11 cellular contexts compared by ENCODE assay signal in the genomic region with DNA sequence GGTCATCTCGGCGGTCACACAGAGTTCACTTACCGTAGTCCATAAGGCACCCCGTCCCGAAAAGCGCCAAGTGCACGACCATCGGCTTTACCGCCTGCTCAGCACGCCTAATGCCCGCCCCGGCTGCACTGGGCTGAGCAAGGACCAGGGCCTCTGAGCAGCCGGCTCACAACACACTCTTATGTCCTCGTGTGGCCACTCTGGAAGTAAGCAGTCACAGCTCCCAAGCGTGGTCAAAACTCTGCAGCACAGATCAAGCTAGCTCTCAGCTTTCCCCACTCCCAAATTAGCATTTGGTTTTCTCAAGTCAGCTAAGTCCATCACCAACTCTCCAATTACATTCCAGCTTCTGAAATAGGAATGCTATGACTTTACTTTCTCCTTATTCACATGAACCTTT. TPM values are rescaled to one million over a fixed set of nuclear protein-coding genes. Genes with fewer than 3 reads are reported as not detected.
DNase-seq lines count a peak whose midpoint lies in the region; TF ChIP-seq lines count a peak whose summit lies in the region.
"Had no signal": no experiment of that assay in that cellular context is flagged by ENCODE, and none has a peak within 500 bp of the region (broad histone marks: within the 10 kb centered on the region; RNA-seq: fewer than 3 reads in every experiment).

No MANE protein-coding gene starts in this region.

- H3F3A ChIP-seq in SK-N-SH (replicated peaks; ENCODE audit: insufficient read depth): peaks cover 27% of the 10 kb centered on the region

- peaks cover 2 to 8% of the 10 kb centered on the region in 2 experiments for H3K36me3 ChIP-seq in SK-N-SH (replicated peaks in 1 of 2; ENCODE audit: control insufficient read depth in 1 of 2, insufficient read depth in 2 of 2, low read length in 1 of 2)
- no peaks in the 10 kb centered on the region for H3K36me3 ChIP-seq in cardiac muscle cell

- H3K79me2 ChIP-seq in SK-N-SH (ENCODE audit: insufficient read depth): peaks cover 3% of the 10 kb centered on the region; the same call in 1 of the 2 replicates

- peak; percentile 9; the same call in 1 of the 2 replicates for TF ChIP-seq CTCF in SK-N-SH (IDR thresholded peaks at IDR 0.05)
- no peak for TF ChIP-seq CTCF in cardiac muscle cell (IDR thresholded peaks at IDR 0.05; ENCODE audit: low read depth, low read length)
- TF ChIP-seq CTCF in retinal pigment epithelial cell (conservative IDR thresholded peaks at IDR 0.05; ENCODE audit: low read depth, low read length): no peak

- WGBS in SK-N-SH (ENCODE audit: low lambda C conversion rate): 86% methylated on average over 15 of the region's 15 CpGs

- H3K4me2 ChIP-seq in SK-N-SH: peak overlapping the region; percentile 66

- H3K27me3 ChIP-seq in SK-N-SH (ENCODE audit: insufficient read depth) (no peaks in the 10 kb centered on the region), cardiac muscle cell (no peaks in the 10 kb centered on the region)

- TF ChIP-seq RAD21 in SK-N-SH (IDR thresholded peaks at IDR 0.05; ENCODE audit: low read length): no peak

- peaks cover 29 to 52% of the 10 kb centered on the region in 2 experiments for H3K4me1 ChIP-seq in SK-N-SH (ENCODE audit: control insufficient read depth in 1 of 2, insufficient read depth in 2 of 2, low read depth in 1 of 2, low read length in 1 of 2)
- H3K4me1 ChIP-seq in cardiac muscle cell (ENCODE audit: low read depth): peaks cover 11% of the 10 kb centered on the region

- POLR2A ChIA-PET in SK-N-SH (lab: Yijun Ruan, JAX): no interaction called here

- no peaks in the 10 kb centered on the region for H4K20me1 ChIP-seq in SK-N-SH (ENCODE audit: insufficient read depth)

- H3K4me3 ChIP-seq in SK-N-SH (ENCODE audit: low read depth in 2 of 2, low read length in 1 of 2) (no peak overlapping the region; a peak in 1 of 4 replicates), cardiac muscle cell (no peak overlapping the region), retinal pigment epithelial cell (ENCODE audit: low read length) (no peak overlapping the region)

- no peak for TF ChIP-seq EP300 in SK-N-SH (IDR thresholded peaks at IDR 0.05; ENCODE audit: borderline replicate concordance in 1 of 2, low read depth in 1 of 2, low read length in 1 of 2)

- H3K27ac ChIP-seq in SK-N-SH (ENCODE audit: low read depth in 2 of 2, low read length in 1 of 2): peak overlapping the region; percentile 90 to 92
- peak overlapping the region; percentile 64 for H3K27ac ChIP-seq in cardiac muscle cell

- H3K9me3 ChIP-seq in SK-N-SH (no peaks in the 10 kb centered on the region), cardiac muscle cell (ENCODE audit: low read depth) (no peaks in the 10 kb centered on the region)

- H3K9ac ChIP-seq in SK-N-SH: peak overlapping the region; percentile 42; the same call in 1 of the 2 replicates

- H3K9me2 ChIP-seq in SK-N-SH: no peaks in the 10 kb centered on the region

- no peak overlapping the region for H2AFZ ChIP-seq in SK-N-SH (ENCODE audit: low read depth)

- peak; percentile 66 for DNase-seq in AG08396 (ENCODE audit: low spot score)
- DNase-seq in SK-N-SH: no peak
- peak in 1 of 2 donors; percentile 44 for DNase-seq in cardiac muscle cell (ENCODE audit: low read depth in 1 of 2, low spot score in 1 of 2)
- peak; percentile 76 for DNase-seq in retinal pigment epithelial cell (ENCODE audit: low read depth)
- DNase-seq in NCI-H1436 (lab: John Stamatoyannopoulos, UW): no peak
- DNase-seq in stimulated activated naive CD4-positive, alpha-beta T cell (lab: John Stamatoyannopoulos, UW): no peak
- no peak for DNase-seq in UCSD-AML1 (lab: John Stamatoyannopoulos, UW; ENCODE audit: unreplicated experiment)
- DNase-seq in activated gamma-delta T cell treated with Interleukin-2 at 50 U/mL for 16 hours: no peak
- DNase-seq: activated CD4-positive, alpha-beta memory T cell treated with anti-CD3 and anti-CD28 coated beads, Interleukin-2, amount 10 ng/mL, durations not matched to agents 7 days and 5 days; activated gamma-delta T cell; trophoblast cell had no signal

- CTCF ChIA-PET in SK-N-SH (lab: Yijun Ruan, JAX): interaction anchor here (1.3 kb wide), 1 partner anchor 8 kb away, joined by 3 read pairs; no protein-coding TSS in a partner anchor

TF ChIP-seq in SK-N-SH, 30 proteins besides CTCF, POLR2A, EP300 and RAD21:
- TF ChIP-seq SMC3 (IDR thresholded peaks at IDR 0.05; ENCODE audit: low read depth, low read length): no peak
- TF ChIP-seq MEF2A (IDR thresholded peaks at IDR 0.05; ENCODE audit: borderline replicate concordance, low read depth): no peak
- TF ChIP-seq FOSL2 (IDR thresholded peaks at IDR 0.05; ENCODE audit: borderline replicate concordance, low read depth): no peak
- no peak for TF ChIP-seq RFX5 (IDR thresholded peaks at IDR 0.05; ENCODE audit: low read length)
- TF ChIP-seq MXI1 (IDR thresholded peaks at IDR 0.05; ENCODE audit: low read depth, low read length): no peak
- no peak for TF ChIP-seq FOXJ3 (CRISPR knock-in tag; IDR thresholded peaks at IDR 0.05)
- TF ChIP-seq, protein P1, sequence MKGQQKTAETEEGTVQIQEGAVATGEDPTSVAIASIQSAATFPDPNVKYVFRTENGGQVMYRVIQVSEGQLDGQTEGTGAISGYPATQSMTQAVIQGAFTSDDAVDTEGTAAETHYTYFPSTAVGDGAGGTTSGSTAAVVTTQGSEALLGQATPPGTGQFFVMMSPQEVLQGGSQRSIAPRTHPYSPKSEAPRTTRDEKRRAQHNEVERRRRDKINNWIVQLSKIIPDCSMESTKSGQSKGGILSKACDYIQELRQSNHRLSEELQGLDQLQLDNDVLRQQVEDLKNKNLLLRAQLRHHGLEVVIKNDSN (IDR thresholded peaks at IDR 0.05; ENCODE audit: borderline replicate concordance, low read depth): no peak
- TF ChIP-seq TEAD4 (IDR thresholded peaks at IDR 0.05; ENCODE audit: borderline replicate concordance, insufficient read depth): no peak
- TF ChIP-seq, protein P2, sequence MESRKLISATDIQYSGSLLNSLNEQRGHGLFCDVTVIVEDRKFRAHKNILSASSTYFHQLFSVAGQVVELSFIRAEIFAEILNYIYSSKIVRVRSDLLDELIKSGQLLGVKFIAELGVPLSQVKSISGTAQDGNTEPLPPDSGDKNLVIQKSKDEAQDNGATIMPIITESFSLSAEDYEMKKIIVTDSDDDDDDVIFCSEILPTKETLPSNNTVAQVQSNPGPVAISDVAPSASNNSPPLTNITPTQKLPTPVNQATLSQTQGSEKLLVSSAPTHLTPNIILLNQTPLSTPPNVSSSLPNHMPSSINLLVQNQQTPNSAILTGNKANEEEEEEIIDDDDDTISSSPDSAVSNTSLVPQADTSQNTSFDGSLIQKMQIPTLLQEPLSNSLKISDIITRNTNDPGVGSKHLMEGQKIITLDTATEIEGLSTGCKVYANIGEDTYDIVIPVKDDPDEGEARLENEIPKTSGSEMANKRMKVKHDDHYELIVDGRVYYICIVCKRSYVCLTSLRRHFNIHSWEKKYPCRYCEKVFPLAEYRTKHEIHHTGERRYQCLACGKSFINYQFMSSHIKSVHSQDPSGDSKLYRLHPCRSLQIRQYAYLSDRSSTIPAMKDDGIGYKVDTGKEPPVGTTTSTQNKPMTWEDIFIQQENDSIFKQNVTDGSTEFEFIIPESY (IDR thresholded peaks at IDR 0.05; ENCODE audit: borderline replicate concordance, low read depth): no peak
- no peak for TF ChIP-seq CHD2 (IDR thresholded peaks at IDR 0.05; ENCODE audit: low read length, partially characterized antibody)
- TF ChIP-seq, protein P3, sequence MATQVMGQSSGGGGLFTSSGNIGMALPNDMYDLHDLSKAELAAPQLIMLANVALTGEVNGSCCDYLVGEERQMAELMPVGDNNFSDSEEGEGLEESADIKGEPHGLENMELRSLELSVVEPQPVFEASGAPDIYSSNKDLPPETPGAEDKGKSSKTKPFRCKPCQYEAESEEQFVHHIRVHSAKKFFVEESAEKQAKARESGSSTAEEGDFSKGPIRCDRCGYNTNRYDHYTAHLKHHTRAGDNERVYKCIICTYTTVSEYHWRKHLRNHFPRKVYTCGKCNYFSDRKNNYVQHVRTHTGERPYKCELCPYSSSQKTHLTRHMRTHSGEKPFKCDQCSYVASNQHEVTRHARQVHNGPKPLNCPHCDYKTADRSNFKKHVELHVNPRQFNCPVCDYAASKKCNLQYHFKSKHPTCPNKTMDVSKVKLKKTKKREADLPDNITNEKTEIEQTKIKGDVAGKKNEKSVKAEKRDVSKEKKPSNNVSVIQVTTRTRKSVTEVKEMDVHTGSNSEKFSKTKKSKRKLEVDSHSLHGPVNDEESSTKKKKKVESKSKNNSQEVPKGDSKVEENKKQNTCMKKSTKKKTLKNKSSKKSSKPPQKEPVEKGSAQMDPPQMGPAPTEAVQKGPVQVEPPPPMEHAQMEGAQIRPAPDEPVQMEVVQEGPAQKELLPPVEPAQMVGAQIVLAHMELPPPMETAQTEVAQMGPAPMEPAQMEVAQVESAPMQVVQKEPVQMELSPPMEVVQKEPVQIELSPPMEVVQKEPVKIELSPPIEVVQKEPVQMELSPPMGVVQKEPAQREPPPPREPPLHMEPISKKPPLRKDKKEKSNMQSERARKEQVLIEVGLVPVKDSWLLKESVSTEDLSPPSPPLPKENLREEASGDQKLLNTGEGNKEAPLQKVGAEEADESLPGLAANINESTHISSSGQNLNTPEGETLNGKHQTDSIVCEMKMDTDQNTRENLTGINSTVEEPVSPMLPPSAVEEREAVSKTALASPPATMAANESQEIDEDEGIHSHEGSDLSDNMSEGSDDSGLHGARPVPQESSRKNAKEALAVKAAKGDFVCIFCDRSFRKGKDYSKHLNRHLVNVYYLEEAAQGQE (IDR thresholded peaks at IDR 0.05; ENCODE audit: low read depth, low read length): no peak
- no peak for TF ChIP-seq NRF1 (IDR thresholded peaks at IDR 0.05; ENCODE audit: low read depth, low read length)
- no peak for TF ChIP-seq EZH2phosphoT487 (IDR thresholded peaks at IDR 0.05; ENCODE audit: borderline replicate concordance, low read depth)
- TF ChIP-seq POLR2AphosphoS5 (IDR thresholded peaks at IDR 0.05; ENCODE audit: low read depth, low read length): no peak
- no peak for TF ChIP-seq FOXM1 (IDR thresholded peaks at IDR 0.05; ENCODE audit: low read depth)
- TF ChIP-seq SIN3A (IDR thresholded peaks at IDR 0.05; ENCODE audit: borderline replicate concordance, low read depth, low read length): no peak
- TF ChIP-seq TAF1 (IDR thresholded peaks at IDR 0.05; ENCODE audit: borderline replicate concordance, low read depth, low read length): no peak
- TF ChIP-seq NFIC (IDR thresholded peaks at IDR 0.05; ENCODE audit: borderline replicate concordance): no peak
- no peak for TF ChIP-seq ELF1 (IDR thresholded peaks at IDR 0.05)

RNA-seq across cellular contexts. Expression of a gene that starts 57.7 kb away (rescaled TPM):
- 28.7 and 46.2 TPM in 2 replicates for polyA plus RNA-seq in SK-N-SH (2012; rRNA removed)
- polyA plus RNA-seq in SK-N-SH (2012; cell fraction: cytosol; rRNA removed): 20.4 and 23.6 TPM in 2 replicates
- polyA plus RNA-seq in SK-N-SH (2012; cell fraction: nucleus; rRNA removed): 29.9 and 64.7 TPM in 2 replicates
- 56.2 and 70.6 TPM in 2 replicates for total RNA-seq in cardiac muscle cell
- polyA plus RNA-seq in cardiac muscle cell: 38.3 and 47.0 TPM in 2 replicates

Comparison
In these comparisons a context has a peak if more than half of its experiments do, and no peak if none do; other contexts are left out.
1. DNase-seq: peak in AG08396 (single experiment) and retinal pigment epithelial cell (single experiment); none in SK-N-SH (single experiment), NCI-H1436 (single experiment), stimulated activated naive CD4-positive, alpha-beta T cell (0 of 6), UCSD-AML1 (single experiment) and activated gamma-delta T cell treated with Interleukin-2 at 50 U/mL for 16 hours (single experiment).